In genomic region chr17:81210868-81211267, GRCh38 we compare ENCODE assay signal across 1 cellular context.
TF ChIP-seq lines count a peak whose summit lies in the region.

No MANE protein-coding gene starts in this region.

TF ChIP-seq in K562, 482 proteins besides CTCF, POLR2A, EP300 and RAD21:
- TF ChIP-seq ELK3 (CRISPR knock-in tag; IDR thresholded peaks at IDR 0.05) (no peak), HEY1 (CRISPR knock-in tag; IDR thresholded peaks at IDR 0.05; ENCODE audit: borderline replicate concordance) (no peak), EGR1 (conservative IDR thresholded peaks at IDR 0.05) (peak; percentile 75), ZNF766 (CRISPR knock-in tag; conservative IDR thresholded peaks at IDR 0.05) (no peak)
- TF ChIP-seq, protein P1, sequence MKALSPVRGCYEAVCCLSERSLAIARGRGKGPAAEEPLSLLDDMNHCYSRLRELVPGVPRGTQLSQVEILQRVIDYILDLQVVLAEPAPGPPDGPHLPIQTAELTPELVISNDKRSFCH (CRISPR knock-in tag; IDR thresholded peaks at IDR 0.05): no peak
- TF ChIP-seq, protein P1 (tag; IDR thresholded peaks at IDR 0.05): no peak
